In the genomic region with DNA sequence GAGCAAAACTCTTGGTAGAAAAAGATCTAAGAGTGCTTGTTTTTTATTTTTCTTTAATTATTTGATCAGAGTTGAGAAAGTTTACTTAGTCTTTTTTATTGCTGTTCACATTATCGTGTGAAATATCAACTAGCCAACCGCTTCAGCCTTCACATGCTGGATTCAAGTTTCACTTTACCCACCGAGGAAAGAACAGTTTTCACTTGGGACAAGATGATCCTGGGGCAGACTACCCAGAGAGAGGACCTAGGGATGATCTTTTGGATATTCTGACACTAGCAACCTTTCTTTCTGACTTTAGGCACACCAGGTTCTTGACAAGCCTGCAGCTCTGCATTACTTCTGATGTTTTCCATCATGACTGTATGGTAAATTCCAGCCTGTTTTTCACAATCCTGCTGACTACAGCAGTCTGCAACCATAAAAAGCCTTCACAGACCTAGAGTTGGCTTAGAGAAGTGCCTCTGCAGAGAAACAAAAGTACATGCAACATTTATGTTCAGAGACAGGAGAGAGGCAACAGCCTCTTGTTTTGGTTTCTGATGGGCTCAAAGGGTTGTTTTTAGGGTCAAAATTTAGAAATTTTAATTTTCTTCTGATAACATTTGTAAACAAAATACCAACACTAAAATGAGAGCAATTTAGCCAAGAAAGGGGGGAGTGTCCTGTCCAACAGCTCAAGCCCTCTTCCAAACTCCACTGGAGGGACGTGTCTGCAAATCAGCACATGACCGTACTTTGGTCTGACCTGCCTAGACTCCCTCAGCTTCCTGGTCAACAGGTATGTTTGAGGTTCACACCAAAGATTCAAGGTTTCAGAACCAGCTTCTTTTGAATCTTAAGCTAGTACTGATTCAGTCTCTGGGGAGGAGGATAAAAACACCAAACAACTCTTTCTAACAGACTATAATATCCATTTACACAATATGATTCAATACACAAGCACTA, we compare ENCODE assay signal across 1 cellular context.
A peak's percentile ranks its signal among the peaks of the same experiment; 100 is the strongest.
TF ChIP-seq lines count a peak whose summit lies in the region.

No MANE protein-coding gene starts in this region.

TF ChIP-seq in IMR-90, 13 proteins besides CTCF, POLR2A, EP300 and RAD21:
- no peak for TF ChIP-seq RCOR1 (IDR thresholded peaks at IDR 0.05; ENCODE audit: insufficient replicate concordance, low read length)
- peak; percentile 86 for TF ChIP-seq MAFK (IDR thresholded peaks at IDR 0.05; ENCODE audit: low read depth, low read length)
